15 cellular contexts compared by ENCODE assay signal in genomic region chr3:145450018-145450682, GRCh38.
"Had no signal": no experiment of that assay in that cellular context is flagged by ENCODE, and none has a peak within 500 bp of the region (broad histone marks: within the 10 kb centered on the region; RNA-seq: fewer than 3 reads in every experiment).

No MANE protein-coding gene starts in this region.

- DNase-seq: effector memory CD8-positive, alpha-beta T cell; erythroblast; heart left ventricle; hippocampal formation; mammary epithelial cell; naive thymus-derived CD4-positive, alpha-beta T cell; posterior cingulate gyrus; stimulated activated CD4-positive, alpha-beta T cell treated with anti-CD3 and anti-CD28 coated beads, Interleukin-2, amount 100 ng/mL, for 24 hours; stimulated activated naive CD4-positive, alpha-beta T cell; stomach; substantia nigra; trophoblast cell had no signal

- H3K4me1 Mint-ChIP-seq: naive thymus-derived CD4-positive, alpha-beta T cell had no signal

- H3K27ac ChIP-seq: heart left ventricle, neutrophil, stomach had no signal

- H3K36me3 ChIP-seq: heart left ventricle, neutrophil, stomach had no signal

- H3K4me3 ChIP-seq: heart left ventricle, stomach had no signal

- H3K36me3 Mint-ChIP-seq: naive thymus-derived CD4-positive, alpha-beta T cell had no signal

- ATAC-seq: effector memory CD8-positive, alpha-beta T cell; heart left ventricle; naive thymus-derived CD4-positive, alpha-beta T cell; sciatic nerve had no signal

- H3K27ac Mint-ChIP-seq: dendritic cell treated with granulocyte-macrophage colony-stimulating factor and Interleukin-4, amounts not matched to agents 40 ng/mL and 50 ng/mL, for 4 days; effector memory CD8-positive, alpha-beta T cell; naive thymus-derived CD4-positive, alpha-beta T cell had no signal

- H3K4me3 Mint-ChIP-seq: dendritic cell treated with granulocyte-macrophage colony-stimulating factor and Interleukin-4, amounts not matched to agents 40 ng/mL and 50 ng/mL, for 4 days; effector memory CD8-positive, alpha-beta T cell; naive thymus-derived CD4-positive, alpha-beta T cell had no signal

- H3K27me3 ChIP-seq: heart left ventricle, neutrophil, stomach had no signal

- H3K4me1 ChIP-seq: heart left ventricle, stomach had no signal

- H3K27me3 Mint-ChIP-seq: dendritic cell treated with granulocyte-macrophage colony-stimulating factor and Interleukin-4, amounts not matched to agents 40 ng/mL and 50 ng/mL, for 4 days; effector memory CD8-positive, alpha-beta T cell; naive thymus-derived CD4-positive, alpha-beta T cell had no signal

- H3K9me3 Mint-ChIP-seq: dendritic cell treated with granulocyte-macrophage colony-stimulating factor and Interleukin-4, amounts not matched to agents 40 ng/mL and 50 ng/mL, for 4 days had no signal

- H3K9me3 ChIP-seq: heart left ventricle, neutrophil, stomach had no signal
